8 cellular contexts compared by ENCODE assay signal in genomic region chr3:51995346-51996156, GRCh38. TPM values are rescaled to one million over a fixed set of nuclear protein-coding genes. Genes with fewer than 3 reads are reported as not detected.
DNase-seq lines count a peak whose midpoint lies in the region; FAIRE-seq and TF ChIP-seq lines count a peak whose summit lies in the region.

Gene RPL29 (minus strand): TSS chr3:51995895. CDS start chr3:51995461, 434 bp downstream.

- CTCF ChIA-PET in HEK293T (lab: Yijun Ruan, JAX), result interaction anchor here (0.7 to 1.0 kb wide), 2 partner anchors 9 to 10 kb away, joined by 3 to 5 read pairs; no protein-coding TSS in a partner anchor

- POLR2A ChIA-PET in HEK293T (lab: Yijun Ruan, JAX), result interaction anchor here (0.6 to 6.4 kb wide), 32 partner anchors 8 to 167 kb away, joined by 3 to 88 read pairs (median 4); partner anchors contain the start of genes ABHD14B, ACY1, DUSP7 and PARP3

- no peak for FAIRE-seq in frontal cortex (lab: Jason Lieb, UNC)

- peak within 1 kb of the TSS; percentile 85 for H3K27ac ChIP-seq in substantia nigra (ENCODE audit: low read depth, low read length, poor library complexity, severe bottlenecking)

- DNase-seq in GM03348 (ENCODE audit: low spot score) (peak; percentile 95), HEK293T (ENCODE audit: extremely low spot score) (peak; percentile 90), MV-4-11 (lab: John Stamatoyannopoulos, UW) (peak; percentile 96), SK-N-DZ (ENCODE audit: low spot score) (peak; percentile 92), frontal cortex (ENCODE audit: low spot score in 2 of 2) (peak; percentile 86 to 93), non-pigmented ciliary epithelial cell (ENCODE audit: low read depth) (peak; percentile 81), substantia nigra (lab: John Stamatoyannopoulos, UW) (peak; percentile 29 to 91 (median 82))
- DNase-seq in activated naive CD4-positive, alpha-beta T cell treated with Interleukin-2 at 50 U/mL for 16 hours, result peak; percentile 94

TF ChIP-seq in HEK293T, 16 proteins besides CTCF, POLR2A, EP300 and RAD21:
- TF ChIP-seq CTBP1 (IDR thresholded peaks at IDR 0.05; ENCODE audit: borderline replicate concordance) (peak; percentile 85), LEF1 (IDR thresholded peaks at IDR 0.05; ENCODE audit: borderline replicate concordance) (no peak), NFRKB (IDR thresholded peaks at IDR 0.05) (no peak; the same call in 1 of the 2 replicates), ZNF384 (IDR thresholded peaks at IDR 0.05) (no peak), ARNT (IDR thresholded peaks at IDR 0.05) (no peak), ELF4 (IDR thresholded peaks at IDR 0.05) (peak; percentile 98), BHLHE40 (IDR thresholded peaks at IDR 0.05; ENCODE audit: borderline replicate concordance) (no peak), FOXA1 (IDR thresholded peaks at IDR 0.05) (no peak), SP1 (IDR thresholded peaks at IDR 0.05) (no peak), TARDBP (IDR thresholded peaks at IDR 0.05) (no peak), SUZ12 (IDR thresholded peaks at IDR 0.05) (no peak), HDGF (IDR thresholded peaks at IDR 0.05; ENCODE audit: borderline replicate concordance) (no peak), L3MBTL2 (conservative IDR thresholded peaks at IDR 0.05) (peak; percentile 49; the same call in 1 of the 2 replicates), FOXM1 (IDR thresholded peaks at IDR 0.05; ENCODE audit: borderline replicate concordance) (no peak), FOXK2 (IDR thresholded peaks at IDR 0.05) (no peak), PKNOX1 (IDR thresholded peaks at IDR 0.05) (peak; percentile 71)

RNA-seq across cellular contexts. Expression of gene RPL29, which starts in this region (rescaled TPM):
- 1,243 and 1,338 TPM in 2 replicates for polyA plus RNA-seq in SK-N-DZ (2014; cell fraction: cytosol; rRNA removed)
- 862 and 1,031 TPM in 2 replicates for polyA plus RNA-seq in SK-N-DZ (2014; cell fraction: nucleus; rRNA removed)
- total RNA-seq in frontal cortex, result 852 TPM

Comparison
In these comparisons a context has a peak if more than half of its experiments do, and no peak if none do; other contexts are left out.
1. Peak in every context shown above with its lines: DNase-seq and H3K27ac ChIP-seq.